7 cellular contexts compared by ENCODE assay signal in genomic region chr14:54901380-54902142, GRCh38. TPM values are rescaled to one million over a fixed set of nuclear protein-coding genes. Genes with fewer than 3 reads are reported as not detected.
DNase-seq lines count a peak whose midpoint lies in the region; ATAC-seq and TF ChIP-seq lines count a peak whose summit lies in the region.

No MANE protein-coding gene starts in this region.

- H3K79me2 ChIP-seq in OCI-LY3 (ENCODE audit: low read length) = no peaks in the 10 kb centered on the region

- no peaks in the 10 kb centered on the region for H3K36me3 Mint-ChIP-seq in mesothelial cell of epicardium

- H3K27ac ChIP-seq in OCI-LY3 (ENCODE audit: low read length) = no peak overlapping the region
- no peak overlapping the region for H3K27ac ChIP-seq in aorta (ENCODE audit: low read depth in 1 of 2, low read length in 2 of 2)

- DNase-seq in GM20000 (ENCODE audit: low spot score) (peak; percentile 15), cerebellum (ENCODE audit: low spot score) (peak; percentile 4), mesothelial cell of epicardium (ENCODE audit: low spot score in 2 of 2, unreplicated experiment in 2 of 2) (no peak), aorta (no peak)
- DNase-seq in stimulated activated CD4-positive, alpha-beta T cell treated with anti-CD3 and anti-CD28 coated beads, Interleukin-2, amount 100 ng/mL, for 48 hours = no peak

- H3K4me1 Mint-ChIP-seq in mesothelial cell of epicardium = peaks cover 4% of the 10 kb centered on the region

- TF ChIP-seq CTCF in GM20000 (IDR thresholded peaks at IDR 0.05; ENCODE audit: extremely low read depth, missing control alignments) (no peak), OCI-LY3 (IDR thresholded peaks at IDR 0.05; ENCODE audit: low read depth, low read length) (no peak), mesothelial cell of epicardium (IDR thresholded peaks at IDR 0.05; ENCODE audit: unreplicated experiment) (no peak)

- peak overlapping the region; percentile 85 for H2AFZ ChIP-seq in OCI-LY3 (ENCODE audit: low read depth, low read length)

- H3K9me3 Mint-ChIP-seq in mesothelial cell of epicardium = no peaks in the 10 kb centered on the region

- H4K20me1 ChIP-seq in OCI-LY3 (ENCODE audit: insufficient read depth, low read length) = no peaks in the 10 kb centered on the region

- intact Hi-C loops in aorta (cut with DNase I) = no loop called here

- ATAC-seq in aorta (ENCODE audit: low FRiP score) = no peak
- no peak for ATAC-seq in HG03460 (IDR thresholded peaks at IDR 0.05; ENCODE audit: unreplicated experiment)

- H3K9me3 ChIP-seq in OCI-LY3 (ENCODE audit: insufficient read depth, low read length) (no peaks in the 10 kb centered on the region), aorta (ENCODE audit: control insufficient read depth, low read length) (no peaks in the 10 kb centered on the region)

- H3K27me3 Mint-ChIP-seq in mesothelial cell of epicardium (ENCODE audit: low read depth) = peaks cover 25% of the 10 kb centered on the region

- H3K9ac ChIP-seq in OCI-LY3 (ENCODE audit: low read length) = peak overlapping the region; percentile 63

- H3K4me3 Mint-ChIP-seq in mesothelial cell of epicardium = peak overlapping the region; percentile 77

- peak overlapping the region; percentile 95 for H3K4me2 ChIP-seq in OCI-LY3 (ENCODE audit: low read length)

- WGBS in aorta, 2 donors = 1 to 2% methylated on average over 42 of the region's 42 CpGs

- peaks cover 9% of the 10 kb centered on the region for H3K4me1 ChIP-seq in OCI-LY3 (ENCODE audit: low read length)
- H3K4me1 ChIP-seq in aorta (ENCODE audit: control insufficient read depth in 1 of 2, insufficient read depth in 2 of 2, low read length in 2 of 2) = no peaks in the 10 kb centered on the region

- H3K36me3 ChIP-seq in OCI-LY3 (replicated peaks; ENCODE audit: low read depth, low read length) (no peaks in the 10 kb centered on the region), aorta (ENCODE audit: control insufficient read depth in 1 of 2, insufficient read depth in 2 of 2, low read length in 1 of 2) (no peaks in the 10 kb centered on the region)

- H3K27ac Mint-ChIP-seq in mesothelial cell of epicardium = no peak overlapping the region

- H3K4me3 ChIP-seq in OCI-LY3 (ENCODE audit: low read length) (peak overlapping the region; percentile 91), aorta (ENCODE audit: low read length in 2 of 2) (peak overlapping the region; percentile 34 to 60)

- peaks cover 10% of the 10 kb centered on the region for H3K27me3 ChIP-seq in OCI-LY3 (ENCODE audit: low read depth, low read length)
- H3K27me3 ChIP-seq in aorta (ENCODE audit: control insufficient read depth in 1 of 2, insufficient read depth in 2 of 2, low read length in 1 of 2) = peaks cover 0 to 2% of the 10 kb centered on the region in 2 donors

RNA-seq across cellular contexts. Expression of gene GCH1, which starts 1.1 kb away (rescaled TPM):
- total RNA-seq in cerebellum (1.8 TPM), mesothelial cell of epicardium (3.1 to 3.6 TPM (median 3.5 TPM) in 3 replicates), aorta (1 to 10 TPM; 6.0 to 7.4 TPM)
- 10 to 100 TPM in 1 of 2 donors, 1 to 10 TPM in 1; 1.3 to 10.4 TPM for polyA plus RNA-seq in aorta

Comparison
In these comparisons a context has a peak if more than half of its experiments do, and no peak if none do; other contexts are left out.
1. DNase-seq: peak in GM20000 (single experiment) and cerebellum (single experiment); none in mesothelial cell of epicardium (0 of 2), aorta (0 of 2) and stimulated activated CD4-positive, alpha-beta T cell treated with anti-CD3 and anti-CD28 coated beads, Interleukin-2, amount 100 ng/mL, for 48 hours (0 of 2).